In the genomic region with DNA sequence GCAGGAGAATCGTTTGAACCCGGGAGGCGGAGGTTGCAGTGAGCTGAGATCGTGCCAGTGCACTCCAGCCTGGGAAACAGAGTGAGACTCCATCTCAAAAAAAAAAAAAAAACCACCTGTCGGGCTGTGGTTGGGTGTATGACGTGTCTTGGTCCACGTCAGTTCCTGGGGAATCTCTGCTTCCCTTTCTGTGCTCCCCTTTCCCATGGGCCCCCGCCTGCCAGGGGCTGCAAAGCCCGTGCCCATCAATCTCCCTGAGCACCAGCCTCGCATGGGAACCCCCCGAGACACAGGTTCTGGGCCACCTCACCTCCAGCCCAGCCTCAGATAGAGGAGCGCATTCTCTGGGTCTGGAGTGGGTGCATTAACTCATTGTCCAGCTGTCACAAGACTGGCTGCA, we compare ENCODE assay signal across 10 cellular contexts. TPM values are rescaled to one million over a fixed set of nuclear protein-coding genes. Genes with fewer than 3 reads are reported as not detected.
DNase-seq lines count a peak whose midpoint lies in the region; ATAC-seq and TF ChIP-seq lines count a peak whose summit lies in the region.
"Had no signal": no experiment of that assay in that cellular context is flagged by ENCODE, and none has a peak within 500 bp of the region (broad histone marks: within the 10 kb centered on the region; RNA-seq: fewer than 3 reads in every experiment).

No MANE protein-coding gene starts in this region.

- peaks cover 3% of the 10 kb centered on the region for H3K27me3 Mint-ChIP-seq in dendritic cell treated with granulocyte-macrophage colony-stimulating factor and Interleukin-4, amounts not matched to agents 40 ng/mL and 50 ng/mL, for 4 days
- peaks cover 9% of the 10 kb centered on the region for H3K27me3 Mint-ChIP-seq in stimulated activated naive CD8-positive, alpha-beta T cell treated with anti-CD3 and anti-CD28 coated beads, Interleukin-15, Interleukin-2, amounts not matched to agents 100 ng/mL and 50 ng/mL, for 24 hours

- H3K9ac ChIP-seq in SU-DHL-6 (ENCODE audit: low read length) = peak overlapping the region; percentile 81

- H3K79me2 ChIP-seq in SU-DHL-6 (ENCODE audit: insufficient read depth, low read length) = peaks cover 20% of the 10 kb centered on the region
- no peaks in the 10 kb centered on the region for H3K79me2 ChIP-seq in hepatocyte

- peak overlapping the region; percentile 80 for H3K4me2 ChIP-seq in SU-DHL-6 (ENCODE audit: low read depth, low read length, poor library complexity, severe bottlenecking)
- no peak overlapping the region for H3K4me2 ChIP-seq in hepatocyte

- H3K27ac Mint-ChIP-seq in dendritic cell treated with granulocyte-macrophage colony-stimulating factor and Interleukin-4, amounts not matched to agents 40 ng/mL and 50 ng/mL, for 4 days = peak overlapping the region; percentile 74
- no peak overlapping the region for H3K27ac Mint-ChIP-seq in stimulated activated naive CD8-positive, alpha-beta T cell treated with anti-CD3 and anti-CD28 coated beads, Interleukin-15, Interleukin-2, amounts not matched to agents 100 ng/mL and 50 ng/mL, for 24 hours

- no peaks in the 10 kb centered on the region for H3K9me2 ChIP-seq in SU-DHL-6 (replicated peaks; ENCODE audit: insufficient read depth, low read length)
- H3K9me2 ChIP-seq in hepatocyte (replicated peaks; ENCODE audit: insufficient read depth) = no peaks in the 10 kb centered on the region

- no peaks in the 10 kb centered on the region for H3K36me3 Mint-ChIP-seq in dendritic cell treated with granulocyte-macrophage colony-stimulating factor and Interleukin-4, amounts not matched to agents 40 ng/mL and 50 ng/mL, for 4 days (ENCODE audit: low read depth)
- no peaks in the 10 kb centered on the region for H3K36me3 Mint-ChIP-seq in stimulated activated naive CD8-positive, alpha-beta T cell treated with anti-CD3 and anti-CD28 coated beads, Interleukin-15, Interleukin-2, amounts not matched to agents 100 ng/mL and 50 ng/mL, for 24 hours (ENCODE audit: low read depth)
- H3K36me3 Mint-ChIP-seq: mesothelial cell of epicardium had no signal

- no peaks in the 10 kb centered on the region for H3K9me3 Mint-ChIP-seq in dendritic cell treated with granulocyte-macrophage colony-stimulating factor and Interleukin-4, amounts not matched to agents 40 ng/mL and 50 ng/mL, for 4 days
- H3K9me3 Mint-ChIP-seq in stimulated activated naive CD8-positive, alpha-beta T cell treated with anti-CD3 and anti-CD28 coated beads, Interleukin-15, Interleukin-2, amounts not matched to agents 100 ng/mL and 50 ng/mL, for 24 hours = no peaks in the 10 kb centered on the region
- H3K9me3 Mint-ChIP-seq: mesothelial cell of epicardium had no signal

- H3K27me3 ChIP-seq in SU-DHL-6 (ENCODE audit: low read length) = no peaks in the 10 kb centered on the region
- H3K27me3 ChIP-seq in HAP-1 (ENCODE audit: low read depth) = no peaks in the 10 kb centered on the region
- H3K27me3 ChIP-seq in hepatocyte = no peaks in the 10 kb centered on the region

- peak; percentile 64 for DNase-seq in activated CD8-positive, alpha-beta memory T cell treated with anti-CD3 and anti-CD28 coated beads for 24 hours
- no peak for DNase-seq in activated CD8-positive, alpha-beta memory T cell treated with anti-CD3 and anti-CD28 coated beads, Interleukin-2, amount 50 U/mL, for 48 hours
- DNase-seq in HAP-1 (ENCODE audit: low spot score in 2 of 2) (no peak), hepatocyte (ENCODE audit: low spot score) (no peak)
- DNase-seq: activated gamma-delta T cell treated with Interleukin-2 at 50 U/mL for 16 hours had no signal

- in situ Hi-C loops in HAP-1 (cut with MboI; ENCODE audit: low sequenced_read_pairs) = no loop called here

- TF ChIP-seq CTCF in SU-DHL-6 (IDR thresholded peaks at IDR 0.05; ENCODE audit: insufficient read depth, low read length, poor library complexity, severe bottlenecking) (no peak), hepatocyte (IDR thresholded peaks at IDR 0.05; ENCODE audit: poor library complexity) (no peak)

- H3F3A ChIP-seq in SU-DHL-6 (ENCODE audit: insufficient read depth) = peaks cover 35% of the 10 kb centered on the region

- WGBS in hepatocyte (ENCODE audit: low lambda C conversion rate, missing lambda C conversion rate) = 93% methylated on average over 11 of the region's 12 CpGs

- peaks cover 52% of the 10 kb centered on the region for H3K4me1 Mint-ChIP-seq in dendritic cell treated with granulocyte-macrophage colony-stimulating factor and Interleukin-4, amounts not matched to agents 40 ng/mL and 50 ng/mL, for 4 days (ENCODE audit: low read depth)
- H3K4me1 Mint-ChIP-seq in stimulated activated naive CD8-positive, alpha-beta T cell treated with anti-CD3 and anti-CD28 coated beads, Interleukin-15, Interleukin-2, amounts not matched to agents 100 ng/mL and 50 ng/mL, for 24 hours (ENCODE audit: low read depth) = peaks cover 23% of the 10 kb centered on the region

- H3K9me3 ChIP-seq in SU-DHL-6 (ENCODE audit: insufficient read depth, low read length) = no peaks in the 10 kb centered on the region
- no peaks in the 10 kb centered on the region for H3K9me3 ChIP-seq in HAP-1
- no peaks in the 10 kb centered on the region for H3K9me3 ChIP-seq in hepatocyte (ENCODE audit: low read depth)

- H3K36me3 ChIP-seq in SU-DHL-6 (ENCODE audit: low read length) (no peaks in the 10 kb centered on the region), HAP-1 (replicated peaks) (no peaks in the 10 kb centered on the region), hepatocyte (replicated peaks; ENCODE audit: insufficient read depth, low read depth) (no peaks in the 10 kb centered on the region)

- H3K4me1 ChIP-seq in HAP-1 (peaks cover 8% of the 10 kb centered on the region; the same call in 1 of the 2 replicates), hepatocyte (ENCODE audit: insufficient read depth) (peaks cover 7% of the 10 kb centered on the region)

- H2AFZ ChIP-seq in SU-DHL-6 (ENCODE audit: low read depth, low read length, severe bottlenecking) (no peak overlapping the region), hepatocyte (no peak overlapping the region)

- H3K4me3 ChIP-seq in SU-DHL-6 (ENCODE audit: insufficient read depth, low read length, poor library complexity, severe bottlenecking) = peak overlapping the region; percentile 68
- H3K4me3 ChIP-seq in HAP-1 = no peak overlapping the region
- no peak overlapping the region for H3K4me3 ChIP-seq in hepatocyte

- intact Hi-C loops in dendritic cell treated with granulocyte-macrophage colony-stimulating factor and Interleukin-4, amounts not matched to agents 40 ng/mL and 50 ng/mL, for 4 days (cut with micrococcal nuclease) = no loop called here

- no peak for ATAC-seq in HG03571 (IDR thresholded peaks at IDR 0.05; ENCODE audit: unreplicated experiment)

- H3K4me3 Mint-ChIP-seq in dendritic cell treated with granulocyte-macrophage colony-stimulating factor and Interleukin-4, amounts not matched to agents 40 ng/mL and 50 ng/mL, for 4 days = peak overlapping the region; percentile 90
- peak overlapping the region; percentile 2 for H3K4me3 Mint-ChIP-seq in stimulated activated naive CD8-positive, alpha-beta T cell treated with anti-CD3 and anti-CD28 coated beads, Interleukin-15, Interleukin-2, amounts not matched to agents 100 ng/mL and 50 ng/mL, for 24 hours

- no peaks in the 10 kb centered on the region for H4K20me1 ChIP-seq in SU-DHL-6 (ENCODE audit: low read depth, low read length)
- no peaks in the 10 kb centered on the region for H4K20me1 ChIP-seq in hepatocyte (ENCODE audit: insufficient read depth, poor library complexity, severe bottlenecking)

- H3K27ac ChIP-seq in SU-DHL-6 (ENCODE audit: low read depth, low read length) (peak overlapping the region; percentile 85), hepatocyte (no peak overlapping the region)

RNA-seq across cellular contexts. Expression of gene SH2B2, which starts 2.3 kb away (rescaled TPM):
- 3.2 and 3.8 TPM in 2 replicates for total RNA-seq in hepatocyte
- 6.7 and 7.1 TPM in 2 replicates for polyA plus RNA-seq in hepatocyte
